8 cellular contexts compared by ENCODE assay signal in genomic region chr11:72042059-72042425, GRCh38. TPM values are rescaled to one million over a fixed set of nuclear protein-coding genes. Genes with fewer than 3 reads are reported as not detected.
DNase-seq lines count a peak whose midpoint lies in the region; ATAC-seq, FAIRE-seq and TF ChIP-seq lines count a peak whose summit lies in the region.

No MANE protein-coding gene starts in this region.

- H3K9me3 Mint-ChIP-seq in activated T-cell treated with anti-CD3 and anti-CD28 coated beads, Interleukin-2, amount 50 U/mL, for 4 hours: no peaks in the 10 kb centered on the region

- WGBS in hepatocyte (ENCODE audit: low lambda C conversion rate, missing lambda C conversion rate): 34% methylated on average over 5 of the region's 5 CpGs
- 11 to 19% (median 12%) methylated on average over 5 of the region's 5 CpGs for WGBS in small intestine, 3 donors

- H3K9me3 ChIP-seq in hepatocyte (ENCODE audit: low read depth) (no peaks in the 10 kb centered on the region), small intestine (ENCODE audit: control insufficient read depth, low read depth) (no peaks in the 10 kb centered on the region)

- H3K27ac ChIP-seq in hepatocyte: peak overlapping the region; percentile 99
- H3K27ac ChIP-seq in small intestine (ENCODE audit: low read depth in 1 of 2, low read length in 1 of 2): peak overlapping the region; percentile 92 to 97

- H3K79me2 ChIP-seq in hepatocyte: peaks cover 79% of the 10 kb centered on the region

- H3K4me2 ChIP-seq in hepatocyte: peak overlapping the region; percentile 95

- no peak overlapping the region for H3K4me3 Mint-ChIP-seq in activated T-cell treated with anti-CD3 and anti-CD28 coated beads, Interleukin-2, amount 50 U/mL, for 4 hours

- peaks cover 31% of the 10 kb centered on the region for H3K4me1 Mint-ChIP-seq in activated T-cell treated with anti-CD3 and anti-CD28 coated beads, Interleukin-2, amount 50 U/mL, for 4 hours (ENCODE audit: low read depth)

- H4K20me1 ChIP-seq in hepatocyte (ENCODE audit: insufficient read depth, poor library complexity, severe bottlenecking): peaks cover 13% of the 10 kb centered on the region

- no peaks in the 10 kb centered on the region for H3K9me2 ChIP-seq in hepatocyte (replicated peaks; ENCODE audit: insufficient read depth)

- H3K4me3 ChIP-seq in hepatocyte (no peak overlapping the region), small intestine (ENCODE audit: low read depth in 1 of 2, low read length in 2 of 2) (peak overlapping the region; percentile 50 to 85)

- H3K27me3 ChIP-seq in hepatocyte: no peaks in the 10 kb centered on the region
- no peaks in the 10 kb centered on the region for H3K27me3 ChIP-seq in small intestine (ENCODE audit: control insufficient read depth in 2 of 2, insufficient read depth in 2 of 2, low read length in 2 of 2)

- ATAC-seq in GM18907 (IDR thresholded peaks at IDR 0.05; ENCODE audit: unreplicated experiment): peak; percentile 9
- peak; percentile 9; the same call in 2 of the 3 replicates for ATAC-seq in SK-N-SH treated with all-trans-retinoic acid at 6 μM for 48 hours
- ATAC-seq in activated T-cell treated with anti-CD3 and anti-CD28 coated beads, Interleukin-2, amount 50 U/mL, for 4 hours: no peak
- no peak for ATAC-seq in GM18520 (IDR thresholded peaks at IDR 0.05; ENCODE audit: unreplicated experiment)

- H3K36me3 Mint-ChIP-seq in activated T-cell treated with anti-CD3 and anti-CD28 coated beads, Interleukin-2, amount 50 U/mL, for 4 hours (ENCODE audit: insufficient read depth): no peaks in the 10 kb centered on the region

- H3K36me3 ChIP-seq in hepatocyte (replicated peaks; ENCODE audit: insufficient read depth, low read depth): no peaks in the 10 kb centered on the region
- H3K36me3 ChIP-seq in small intestine (ENCODE audit: control insufficient read depth in 2 of 2, insufficient read depth in 2 of 2, low read length in 2 of 2): peaks cover 0 to 2% of the 10 kb centered on the region in 2 donors

- TF ChIP-seq CTCF in hepatocyte (IDR thresholded peaks at IDR 0.05; ENCODE audit: poor library complexity): no peak

- peak overlapping the region; percentile 47 for H2AFZ ChIP-seq in hepatocyte

- peaks cover 27% of the 10 kb centered on the region for H3K4me1 ChIP-seq in hepatocyte (ENCODE audit: insufficient read depth)
- H3K4me1 ChIP-seq in small intestine (ENCODE audit: control insufficient read depth in 2 of 2, insufficient read depth in 1 of 2, low read depth in 1 of 2, low read length in 1 of 2): peaks cover 2 to 19% of the 10 kb centered on the region in 2 donors

- H3K27me3 Mint-ChIP-seq in activated T-cell treated with anti-CD3 and anti-CD28 coated beads, Interleukin-2, amount 50 U/mL, for 4 hours (ENCODE audit: low read depth): no peaks in the 10 kb centered on the region

- DNase-seq in hepatocyte (ENCODE audit: low spot score) (no peak), small intestine (no peak), epidermal melanocyte (ENCODE audit: insufficient read length, low spot score) (no peak)
- no peak for DNase-seq in stimulated activated CD8-positive, alpha-beta memory T cell treated with anti-CD3 and anti-CD28 coated beads, Interleukin-4, amount 100 ng/mL, for 48 hours
- DNase-seq in activated T-cell treated with anti-CD3 and anti-CD28 coated beads, Interleukin-2, amount 50 U/mL, for 4 hours: no peak

- no peak for FAIRE-seq in small intestine (lab: Jason Lieb, UNC)

TF ChIP-seq in SK-N-SH treated with all-trans-retinoic acid at 6 μM for 48 hours, 23 proteins besides CTCF, POLR2A, EP300 and RAD21 (continues in another document):
- TF ChIP-seq OSR1 (CRISPR knock-in tag; IDR thresholded peaks at IDR 0.05) (no peak), ZFP30 (CRISPR knock-in tag; IDR thresholded peaks at IDR 0.05) (no peak), ARNTL (CRISPR knock-in tag; IDR thresholded peaks at IDR 0.05; ENCODE audit: borderline replicate concordance, low read depth) (no peak), ZC3H10 (CRISPR knock-in tag; IDR thresholded peaks at IDR 0.05) (no peak), GLIS3 (CRISPR knock-in tag; IDR thresholded peaks at IDR 0.05) (no peak), ZNF8 (CRISPR knock-in tag; IDR thresholded peaks at IDR 0.05) (no peak), ESRRG (CRISPR knock-in tag; IDR thresholded peaks at IDR 0.05) (no peak), RARB (CRISPR knock-in tag; IDR thresholded peaks at IDR 0.05) (no peak), ISL1 (CRISPR knock-in tag; IDR thresholded peaks at IDR 0.05) (no peak), CREB5 (CRISPR knock-in tag; IDR thresholded peaks at IDR 0.05; ENCODE audit: low read depth) (no peak), TCF4 (CRISPR knock-in tag; IDR thresholded peaks at IDR 0.05; ENCODE audit: borderline replicate concordance) (no peak), ZNF565 (CRISPR knock-in tag; conservative IDR thresholded peaks at IDR 0.05; ENCODE audit: low read depth) (no peak), SNAI2 (CRISPR knock-in tag; IDR thresholded peaks at IDR 0.05) (no peak), BACH2 (CRISPR knock-in tag; IDR thresholded peaks at IDR 0.05; ENCODE audit: borderline replicate concordance) (no peak), PPARA (CRISPR knock-in tag; IDR thresholded peaks at IDR 0.05; ENCODE audit: borderline replicate concordance) (no peak), ZNF70 (CRISPR knock-in tag; IDR thresholded peaks at IDR 0.05) (no peak)
- TF ChIP-seq, protein P1, sequence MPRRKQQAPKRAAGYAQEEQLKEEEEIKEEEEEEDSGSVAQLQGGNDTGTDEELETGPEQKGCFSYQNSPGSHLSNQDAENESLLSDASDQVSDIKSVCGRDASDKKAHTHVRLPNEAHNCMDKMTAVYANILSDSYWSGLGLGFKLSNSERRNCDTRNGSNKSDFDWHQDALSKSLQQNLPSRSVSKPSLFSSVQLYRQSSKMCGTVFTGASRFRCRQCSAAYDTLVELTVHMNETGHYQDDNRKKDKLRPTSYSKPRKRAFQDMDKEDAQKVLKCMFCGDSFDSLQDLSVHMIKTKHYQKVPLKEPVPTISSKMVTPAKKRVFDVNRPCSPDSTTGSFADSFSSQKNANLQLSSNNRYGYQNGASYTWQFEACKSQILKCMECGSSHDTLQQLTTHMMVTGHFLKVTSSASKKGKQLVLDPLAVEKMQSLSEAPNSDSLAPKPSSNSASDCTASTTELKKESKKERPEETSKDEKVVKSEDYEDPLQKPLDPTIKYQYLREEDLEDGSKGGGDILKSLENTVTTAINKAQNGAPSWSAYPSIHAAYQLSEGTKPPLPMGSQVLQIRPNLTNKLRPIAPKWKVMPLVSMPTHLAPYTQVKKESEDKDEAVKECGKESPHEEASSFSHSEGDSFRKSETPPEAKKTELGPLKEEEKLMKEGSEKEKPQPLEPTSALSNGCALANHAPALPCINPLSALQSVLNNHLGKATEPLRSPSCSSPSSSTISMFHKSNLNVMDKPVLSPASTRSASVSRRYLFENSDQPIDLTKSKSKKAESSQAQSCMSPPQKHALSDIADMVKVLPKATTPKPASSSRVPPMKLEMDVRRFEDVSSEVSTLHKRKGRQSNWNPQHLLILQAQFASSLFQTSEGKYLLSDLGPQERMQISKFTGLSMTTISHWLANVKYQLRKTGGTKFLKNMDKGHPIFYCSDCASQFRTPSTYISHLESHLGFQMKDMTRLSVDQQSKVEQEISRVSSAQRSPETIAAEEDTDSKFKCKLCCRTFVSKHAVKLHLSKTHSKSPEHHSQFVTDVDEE (CRISPR knock-in tag; IDR thresholded peaks at IDR 0.05): no peak
- TF ChIP-seq, protein P2, sequence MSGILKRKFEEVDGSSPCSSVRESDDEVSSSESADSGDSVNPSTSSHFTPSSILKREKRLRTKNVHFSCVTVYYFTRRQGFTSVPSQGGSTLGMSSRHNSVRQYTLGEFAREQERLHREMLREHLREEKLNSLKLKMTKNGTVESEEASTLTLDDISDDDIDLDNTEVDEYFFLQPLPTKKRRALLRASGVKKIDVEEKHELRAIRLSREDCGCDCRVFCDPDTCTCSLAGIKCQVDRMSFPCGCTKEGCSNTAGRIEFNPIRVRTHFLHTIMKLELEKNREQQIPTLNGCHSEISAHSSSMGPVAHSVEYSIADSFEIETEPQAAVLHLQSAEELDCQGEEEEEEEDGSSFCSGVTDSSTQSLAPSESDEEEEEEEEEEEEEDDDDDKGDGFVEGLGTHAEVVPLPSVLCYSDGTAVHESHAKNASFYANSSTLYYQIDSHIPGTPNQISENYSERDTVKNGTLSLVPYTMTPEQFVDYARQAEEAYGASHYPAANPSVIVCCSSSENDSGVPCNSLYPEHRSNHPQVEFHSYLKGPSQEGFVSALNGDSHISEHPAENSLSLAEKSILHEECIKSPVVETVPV (CRISPR knock-in tag; IDR thresholded peaks at IDR 0.05): no peak

RNA-seq across cellular contexts. Expression of gene NUMA1, which starts 38.3 kb away (rescaled TPM):
- total RNA-seq in hepatocyte: 129 and 140 TPM in 2 replicates
- polyA plus RNA-seq in hepatocyte (103 and 116 TPM in 2 replicates), small intestine (100 to 1,000 TPM in 2 of 3 donors, 10 to 100 TPM in 1; 68.1 to 121 (median 117) TPM)
- 10 to 100 TPM; 80.8 to 90.6 (median 85.3) TPM for total RNA-seq in activated T-cell treated with anti-CD3 and anti-CD28 coated beads, Interleukin-2, amount 50 U/mL, for 4 hours

RNA-seq across cellular contexts. Expression of gene LRRC51, which starts 38.6 kb away (rescaled TPM):
- 2.1 and 4.5 TPM in 2 replicates for total RNA-seq in hepatocyte
- polyA plus RNA-seq in hepatocyte (3.7 and 7.8 TPM in 2 replicates), small intestine (1 to 10 TPM; 3.8 to 5.9 (median 5.3) TPM)
- total RNA-seq in activated T-cell treated with anti-CD3 and anti-CD28 coated beads, Interleukin-2, amount 50 U/mL, for 4 hours: 1 to 10 TPM; 3.3 to 7.7 (median 7.3) TPM

RNA-seq across cellular contexts. Expression of gene IL18BP, which starts 43.3 kb away (rescaled TPM):
- total RNA-seq in hepatocyte: 2.4 and 2.8 TPM in 2 replicates
- 2.2 and 2.6 TPM in 2 replicates for polyA plus RNA-seq in hepatocyte
- polyA plus RNA-seq in small intestine: 1 to 10 TPM; 3.2 to 9.6 (median 5.6) TPM
- total RNA-seq in activated T-cell treated with anti-CD3 and anti-CD28 coated beads, Interleukin-2, amount 50 U/mL, for 4 hours: 1 to 10 TPM; 7.9 to 9.8 (median 9.3) TPM

Comparison
In these comparisons a context has a peak if more than half of its experiments do, and no peak if none do; other contexts are left out.
1. ATAC-seq: peak in GM18907 (single experiment) and SK-N-SH treated with all-trans-retinoic acid at 6 μM for 48 hours (single experiment); none in activated T-cell treated with anti-CD3 and anti-CD28 coated beads, Interleukin-2, amount 50 U/mL, for 4 hours (0 of 2) and GM18520 (single experiment).